21 cellular contexts compared by ENCODE assay signal in genomic region chr1:20602851-20603450, GRCh38. TPM values are rescaled to one million over a fixed set of nuclear protein-coding genes. Genes with fewer than 3 reads are reported as not detected.
DNase-seq lines count a peak whose midpoint lies in the region; ATAC-seq and TF ChIP-seq lines count a peak whose summit lies in the region.
"Had no signal": no experiment of that assay in that cellular context is flagged by ENCODE, and none has a peak within 500 bp of the region (broad histone marks: within the 10 kb centered on the region; RNA-seq: fewer than 3 reads in every experiment).

No MANE protein-coding gene starts in this region.

- DNase-seq in HFFc6 (no peak), PC-3 (peak; percentile 79), renal cortical epithelial cell (ENCODE audit: low read depth) (peak; percentile 50), hepatic stellate cell (ENCODE audit: low spot score) (no peak), H4 (ENCODE audit: low spot score) (no peak), NCI-H446 (lab: John Stamatoyannopoulos, UW) (no peak)
- no peak for DNase-seq in T-helper 2 cell treated with Interferon-gamma antibody and Interleukin-4, amounts not matched to agents 5 μg/mL and 100 μg/mL, for 36 hours (ENCODE audit: low spot score)
- DNase-seq: activated B cell treated with CpG ODN at 0.5 μM for 24 hours, BE2C, glutamatergic neuron, lower lobe of right lung, MM.1S, naive B cell, NCI-H1930, SIG-M5, T-helper 2 cell had no signal

- peaks cover 2% of the 10 kb centered on the region; the same call in 1 of the 2 replicates for H3K27me3 Mint-ChIP-seq in HFFc6 (ENCODE audit: insufficient read depth)
- peaks cover 5% of the 10 kb centered on the region for H3K27me3 Mint-ChIP-seq in T-helper 2 cell treated with Interferon-gamma antibody and Interleukin-4, amounts not matched to agents 5 μg/mL and 100 μg/mL, for 36 hours (ENCODE audit: low read depth)

- peaks cover 27% of the 10 kb centered on the region for H3K36me3 Mint-ChIP-seq in HFFc6 (ENCODE audit: low read depth)
- H3K36me3 Mint-ChIP-seq in T-helper 2 cell treated with Interferon-gamma antibody and Interleukin-4, amounts not matched to agents 5 μg/mL and 100 μg/mL, for 36 hours (ENCODE audit: low read depth): no peaks in the 10 kb centered on the region
- H3K36me3 Mint-ChIP-seq: naive B cell had no signal

- peaks cover 6% of the 10 kb centered on the region; the same call in 1 of the 2 replicates for H3K79me2 ChIP-seq in PC-3 (ENCODE audit: low read length)

- intact Hi-C loops in PC-3 (cut with micrococcal nuclease): no loop called here

- peaks cover 21% of the 10 kb centered on the region for H3F3A ChIP-seq in PC-3 (ENCODE audit: low read length, unreplicated experiment)

- no peaks in the 10 kb centered on the region for H4K20me1 ChIP-seq in PC-3 (ENCODE audit: low read length)

- no peak for ATAC-seq in PC-3
- ATAC-seq in esophagus mucosa: peak; percentile 11
- ATAC-seq: lower lobe of right lung had no signal

- H3K4me3 Mint-ChIP-seq in HFFc6: peak overlapping the region; percentile 64
- no peak overlapping the region for H3K4me3 Mint-ChIP-seq in T-helper 2 cell treated with Interferon-gamma antibody and Interleukin-4, amounts not matched to agents 5 μg/mL and 100 μg/mL, for 36 hours
- H3K4me3 Mint-ChIP-seq: activated B cell treated with CpG ODN at 0.5 μM for 24 hours, naive B cell had no signal

- peak overlapping the region; percentile 50; the same call in 1 of the 2 replicates for H3K9ac ChIP-seq in PC-3 (ENCODE audit: low read length)

- no peak overlapping the region for H3K4me3 ChIP-seq in PC-3 (ENCODE audit: low read length)
- H3K4me3 ChIP-seq: cardiac muscle cell, esophagus muscularis mucosa, lower lobe of right lung, skin epidermis had no signal

- peaks cover 5% of the 10 kb centered on the region; the same call in 1 of the 2 replicates for H3K36me3 ChIP-seq in PC-3 (ENCODE audit: low read depth, low read length)
- H3K36me3 ChIP-seq: BE2C, cardiac muscle cell, esophagus muscularis mucosa, lower lobe of right lung had no signal

- peak overlapping the region; percentile 98 for H3K27ac Mint-ChIP-seq in HFFc6
- H3K27ac Mint-ChIP-seq in T-helper 2 cell treated with Interferon-gamma antibody and Interleukin-4, amounts not matched to agents 5 μg/mL and 100 μg/mL, for 36 hours: no peak overlapping the region
- H3K27ac Mint-ChIP-seq: activated B cell treated with CpG ODN at 0.5 μM for 24 hours had no signal

- H3K9me3 ChIP-seq in PC-3 (ENCODE audit: low read length): no peaks in the 10 kb centered on the region
- H3K9me3 ChIP-seq: BE2C, esophagus muscularis mucosa, lower lobe of right lung had no signal

- peak overlapping the region; percentile 64 for H3K4me2 ChIP-seq in PC-3 (ENCODE audit: low read length)

- H3K27me3 ChIP-seq in PC-3 (ENCODE audit: low read length): no peaks in the 10 kb centered on the region
- H3K27me3 ChIP-seq: BE2C, cardiac muscle cell, esophagus muscularis mucosa had no signal

- peaks cover 81% of the 10 kb centered on the region for H3K4me1 Mint-ChIP-seq in HFFc6 (ENCODE audit: low read depth)
- no peaks in the 10 kb centered on the region for H3K4me1 Mint-ChIP-seq in T-helper 2 cell treated with Interferon-gamma antibody and Interleukin-4, amounts not matched to agents 5 μg/mL and 100 μg/mL, for 36 hours (ENCODE audit: low read depth)
- H3K4me1 Mint-ChIP-seq: activated B cell treated with CpG ODN at 0.5 μM for 24 hours, naive B cell had no signal

- BruUV-seq in PC-3 (replicated peaks; lab: Mats Ljungman, UMichigan): no TSS peak

- POLR2A ChIA-PET in PC-3 (lab: Charles Lee; ENCODE audit: unreplicated experiment): no interaction called here

- peaks cover 56% of the 10 kb centered on the region for H3K4me1 ChIP-seq in PC-3 (ENCODE audit: insufficient read depth, low read length)
- H3K4me1 ChIP-seq: BE2C, esophagus muscularis mucosa, lower lobe of right lung had no signal

- CTCF ChIA-PET in PC-3 (lab: Charles Lee): no interaction called here

- TF ChIP-seq CTCF in HFFc6 (IDR thresholded peaks at IDR 0.05) (no peak), PC-3 (conservative IDR thresholded peaks at IDR 0.05; ENCODE audit: low read depth, low read length) (no peak)

- H2AFZ ChIP-seq in PC-3 (ENCODE audit: low read length): no peak overlapping the region

- H3K9me3 Mint-ChIP-seq in HFFc6: no peaks in the 10 kb centered on the region
- H3K9me3 Mint-ChIP-seq in T-helper 2 cell treated with Interferon-gamma antibody and Interleukin-4, amounts not matched to agents 5 μg/mL and 100 μg/mL, for 36 hours: no peaks in the 10 kb centered on the region

- peak overlapping the region; percentile 97 for H3K27ac ChIP-seq in PC-3 (ENCODE audit: low read length)
- H3K27ac ChIP-seq: cardiac muscle cell, esophagus muscularis mucosa, lower lobe of right lung had no signal

- H3K9me2 ChIP-seq in PC-3 (replicated peaks; ENCODE audit: low read length): no peaks in the 10 kb centered on the region

RNA-seq across cellular contexts. Expression of gene CDA, which starts 14.1 kb away (rescaled TPM):
- total RNA-seq in HFFc6 (2021; fragmentation: NEBNext Ultra II Directional; extraction: Animal tissue kit (Norgen Biotek cat#: 25700)): 10 to 100 TPM in 4 of 6 experiments, 1 to 10 TPM in 2; 6.7 to 15.4 (median 13.3) TPM
- total RNA-seq in PC-3 (2014; rRNA removed) (30.3 and 36.3 TPM in 2 replicates), esophagus mucosa (97.6 TPM), renal cortical epithelial cell (4.6 and 13.0 TPM in 2 replicates)
- not detected in 2 replicates for total RNA-seq in H4 (2014; rRNA removed; shearing (Covaris generic))
- total RNA-seq: activated B cell treated with CpG ODN at 0.5 μM for 24 hours, cardiac muscle cell had no signal

RNA-seq across cellular contexts. Expression of gene PINK1, which starts 30.3 kb away (rescaled TPM):
- total RNA-seq in HFFc6 (2021; fragmentation: NEBNext Ultra II Directional; extraction: Animal tissue kit (Norgen Biotek cat#: 25700)): 100 to 1,000 TPM in 3 of 6 experiments, 10 to 100 TPM in 3; 89.9 to 134 (median 99.1) TPM
- total RNA-seq in PC-3 (2014; rRNA removed) (129 and 160 TPM in 2 replicates), esophagus mucosa (36.8 TPM), renal cortical epithelial cell (93.9 and 104 TPM in 2 replicates)
- total RNA-seq in H4 (2014; rRNA removed; shearing (Covaris generic)): 29.6 and 33.1 TPM in 2 replicates

RNA-seq across cellular contexts. Expression of gene FAM43B, which starts 50.6 kb away (rescaled TPM):
- under 1 TPM in 1 of 6 experiments, not detected in 5; 0.07 TPM for total RNA-seq in HFFc6 (2021; fragmentation: NEBNext Ultra II Directional; extraction: Animal tissue kit (Norgen Biotek cat#: 25700))
- total RNA-seq in PC-3 (2014; rRNA removed) (0.11 TPM in 1 of 2 replicates, not detected in the other), esophagus mucosa (0.12 TPM), renal cortical epithelial cell (0.15 TPM in 1 of 2 replicates, not detected in the other)
- total RNA-seq in H4 (2014; rRNA removed; shearing (Covaris generic)): 0.04 TPM in 1 of 2 replicates, not detected in the other
- total RNA-seq: activated B cell treated with CpG ODN at 0.5 μM for 24 hours, NCI-H460 had no signal

RNA-seq across cellular contexts. Expression of gene DDOST, which starts 58.2 kb away (rescaled TPM):
- 100 to 1,000 TPM; 266 to 291 (median 281) TPM for total RNA-seq in HFFc6 (2021; fragmentation: NEBNext Ultra II Directional; extraction: Animal tissue kit (Norgen Biotek cat#: 25700))
- total RNA-seq in PC-3 (2014; rRNA removed) (334 and 357 TPM in 2 replicates), esophagus mucosa (134 TPM), renal cortical epithelial cell (182 and 297 TPM in 2 replicates)
- total RNA-seq in H4 (2014; rRNA removed; shearing (Covaris generic)): 454 and 493 TPM in 2 replicates

Comparison
In these comparisons a context has a peak if more than half of its experiments do, and no peak if none do; other contexts are left out.
1. DNase-seq: peak in PC-3 (single experiment) and renal cortical epithelial cell (single experiment); none in HFFc6 (single experiment), T-helper 2 cell treated with Interferon-gamma antibody and Interleukin-4, amounts not matched to agents 5 μg/mL and 100 μg/mL, for 36 hours (single experiment), hepatic stellate cell (single experiment), H4 (single experiment) and NCI-H446 (0 of 2).